8 cellular contexts compared by ENCODE assay signal in the genomic region with DNA sequence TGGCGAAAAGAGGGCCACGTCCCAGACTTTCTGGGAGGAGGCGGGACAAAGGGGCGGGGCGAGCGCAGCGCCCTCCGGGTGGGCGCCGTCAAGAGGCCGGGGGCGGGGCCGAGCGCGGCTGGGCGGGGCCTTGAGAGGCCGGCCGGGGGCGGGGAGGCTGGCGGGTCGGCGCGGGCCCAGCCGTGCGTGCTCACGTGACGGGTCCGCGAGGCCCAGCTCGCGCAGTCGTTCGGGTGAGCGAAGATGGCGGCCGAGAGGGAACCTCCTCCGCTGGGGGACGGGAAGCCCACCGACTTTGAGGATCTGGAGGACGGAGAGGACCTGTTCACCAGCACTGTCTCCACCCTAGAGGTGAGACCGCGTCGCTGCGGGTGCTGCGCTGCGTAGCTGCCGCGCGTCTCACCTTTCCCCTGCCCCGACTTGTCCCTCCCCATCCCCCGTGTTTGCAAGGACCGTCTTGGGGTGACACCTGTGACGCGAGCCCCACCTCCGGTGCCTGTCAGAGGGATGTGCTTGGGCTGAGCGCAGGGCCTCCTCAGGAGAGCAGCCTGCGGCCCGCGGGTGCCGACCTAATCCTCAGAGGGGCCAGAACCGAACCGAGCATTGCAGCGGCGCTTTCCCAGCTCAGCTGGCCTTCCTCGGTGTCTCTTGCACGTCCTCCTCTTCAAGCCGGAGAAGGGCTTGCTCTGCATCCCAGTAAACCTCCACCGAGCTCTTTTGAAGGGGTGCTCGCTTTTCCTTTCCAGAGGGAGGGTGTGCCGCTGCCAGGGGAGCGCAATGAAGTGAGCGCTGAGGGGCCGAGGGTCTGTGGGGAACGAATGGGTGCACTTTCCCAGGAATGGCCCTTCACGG. TPM values are rescaled to one million over a fixed set of nuclear protein-coding genes. Genes with fewer than 3 reads are reported as not detected.
DNase-seq lines count a peak whose midpoint lies in the region; ATAC-seq lines count a peak whose summit lies in the region.

A gene with protein sequence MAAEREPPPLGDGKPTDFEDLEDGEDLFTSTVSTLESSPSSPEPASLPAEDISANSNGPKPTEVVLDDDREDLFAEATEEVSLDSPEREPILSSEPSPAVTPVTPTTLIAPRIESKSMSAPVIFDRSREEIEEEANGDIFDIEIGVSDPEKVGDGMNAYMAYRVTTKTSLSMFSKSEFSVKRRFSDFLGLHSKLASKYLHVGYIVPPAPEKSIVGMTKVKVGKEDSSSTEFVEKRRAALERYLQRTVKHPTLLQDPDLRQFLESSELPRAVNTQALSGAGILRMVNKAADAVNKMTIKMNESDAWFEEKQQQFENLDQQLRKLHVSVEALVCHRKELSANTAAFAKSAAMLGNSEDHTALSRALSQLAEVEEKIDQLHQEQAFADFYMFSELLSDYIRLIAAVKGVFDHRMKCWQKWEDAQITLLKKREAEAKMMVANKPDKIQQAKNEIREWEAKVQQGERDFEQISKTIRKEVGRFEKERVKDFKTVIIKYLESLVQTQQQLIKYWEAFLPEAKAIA (plus strand): TSS at position 220 of the 852 bp plus-strand sequence. CDS start 24 bp downstream, at position 244.

- H3K36me3 ChIP-seq in CD4-positive, alpha-beta memory T cell (ENCODE audit: insufficient read depth, low read length), result no peaks in the 10 kb centered on the region
- H3K36me3 ChIP-seq in effector memory CD4-positive, alpha-beta T cell (ENCODE audit: control insufficient read depth, insufficient read depth, low read length), result no peaks in the 10 kb centered on the region

- H3K9me3 ChIP-seq in CD4-positive, alpha-beta memory T cell (ENCODE audit: control insufficient read depth in 1 of 2, low read length in 2 of 2), result no peaks in the 10 kb centered on the region
- no peaks in the 10 kb centered on the region for H3K9me3 ChIP-seq in effector memory CD4-positive, alpha-beta T cell (ENCODE audit: control insufficient read depth, low read length)

- peaks cover 0 to 3% of the 10 kb centered on the region in 2 donors for H3K27me3 Mint-ChIP-seq in CD4-positive, alpha-beta memory T cell

- peak within 1 kb of the TSS; percentile 72 for H3K27ac ChIP-seq in CD4-positive, alpha-beta memory T cell (ENCODE audit: low read depth, low read length)
- H3K27ac ChIP-seq in effector memory CD4-positive, alpha-beta T cell (ENCODE audit: insufficient read depth, low read length, poor library complexity, severe bottlenecking), result peak within 1 kb of the TSS; percentile 72

- H3K9me3 Mint-ChIP-seq in CD4-positive, alpha-beta memory T cell, result no peaks in the 10 kb centered on the region

- POLR2A ChIA-PET in CD4-positive, alpha-beta memory T cell (lab: Charles Lee; ENCODE audit: partially characterized antibody), result interaction anchor here (0.7 to 3.4 kb wide), 10 partner anchors 10 to 648 kb away, joined by 3 to 25 read pairs (median 4); a partner anchor contains a TSS
- POLR2A ChIA-PET in activated CD8-positive, alpha-beta memory T cell treated with anti-CD3 and anti-CD28 coated beads for 36 hours (lab: Charles Lee), result interaction anchor here (1.4 kb wide), 1 partner anchor 19 kb away, joined by 5 read pairs; no protein-coding TSS in a partner anchor

- H3K4me1 ChIP-seq in CD4-positive, alpha-beta memory T cell (ENCODE audit: insufficient read depth, low read length), result peaks cover 39% of the 10 kb centered on the region
- peaks cover 10% of the 10 kb centered on the region for H3K4me1 ChIP-seq in effector memory CD4-positive, alpha-beta T cell (ENCODE audit: control insufficient read depth, insufficient read depth, low read length, poor library complexity, severe bottlenecking)

- peak within 1 kb of the TSS; percentile 71 to 89 for H3K4me3 ChIP-seq in CD4-positive, alpha-beta memory T cell (ENCODE audit: low read length in 2 of 2)
- peak within 1 kb of the TSS; percentile 81 for H3K4me3 ChIP-seq in effector memory CD4-positive, alpha-beta T cell (ENCODE audit: insufficient read depth, low read depth, low read length, poor library complexity, severe bottlenecking)

- CTCF ChIA-PET in CD4-positive, alpha-beta memory T cell (lab: Charles Lee; ENCODE audit: partially characterized antibody), result interaction anchor here (1.0 to 2.1 kb wide), 4 partner anchors 11 to 649 kb away, joined by 3 to 8 read pairs (median 4); a partner anchor contains a TSS
- CTCF ChIA-PET in activated CD8-positive, alpha-beta memory T cell treated with anti-CD3 and anti-CD28 coated beads for 36 hours (lab: Charles Lee), result no interaction called here

- H3K27me3 ChIP-seq in CD4-positive, alpha-beta memory T cell (ENCODE audit: insufficient read depth, low read length), result no peaks in the 10 kb centered on the region
- no peaks in the 10 kb centered on the region for H3K27me3 ChIP-seq in effector memory CD4-positive, alpha-beta T cell (replicated peaks; ENCODE audit: control insufficient read depth, insufficient read depth, low read length, poor library complexity, severe bottlenecking)

- ATAC-seq in GM19372 (IDR thresholded peaks at IDR 0.05; ENCODE audit: low read depth, unreplicated experiment), result peak; percentile 84
- ATAC-seq in HG03521 (IDR thresholded peaks at IDR 0.05; ENCODE audit: unreplicated experiment), result peak; percentile 86

- H3K27ac Mint-ChIP-seq in CD4-positive, alpha-beta memory T cell, result peak within 1 kb of the TSS; percentile 94 to 97 (median 96)

- DNase-seq in CD4-positive, alpha-beta memory T cell, result peak; percentile 85 to 89 (median 88)
- peak; percentile 79 to 86 for DNase-seq in NOMO-1 (lab: John Stamatoyannopoulos, UW; ENCODE audit: unreplicated experiment in 2 of 2)
- DNase-seq in effector memory CD4-positive, alpha-beta T cell, result peak; percentile 81 to 84 (median 82)
- DNase-seq in medulla oblongata (ENCODE audit: extremely low spot score), result peak; percentile 93
- peak; percentile 80 for DNase-seq in stimulated activated CD8-positive, alpha-beta memory T cell treated with anti-CD3 and anti-CD28 coated beads, Interleukin-12 subunit alpha, Interleukin-12 subunit beta, amount 100 ng/mL, for 1 hour (ENCODE audit: low read depth)

- H3K4me1 Mint-ChIP-seq in CD4-positive, alpha-beta memory T cell, result peaks cover 31 to 54% (median 44%) of the 10 kb centered on the region in 4 donors

- peaks cover 2 to 11% of the 10 kb centered on the region in 2 donors for H3K36me3 Mint-ChIP-seq in CD4-positive, alpha-beta memory T cell

- peak within 1 kb of the TSS; percentile 95 to 99 (median 96) for H3K4me3 Mint-ChIP-seq in CD4-positive, alpha-beta memory T cell

- intact Hi-C loops in CD4-positive, alpha-beta memory T cell (cut with micrococcal nuclease), result loop anchor here (1.0 kb wide), 3 partner anchors 71 to 737 kb away; a partner anchor contains a TSS

RNA-seq across cellular contexts. Expression of the gene that starts here (rescaled TPM):
- total RNA-seq in CD4-positive, alpha-beta memory T cell, result 10 to 100 TPM; 57.3 to 58.1 TPM
- polyA plus RNA-seq in CD4-positive, alpha-beta memory T cell, result 10 to 100 TPM; 87.3 to 93.2 TPM
- total RNA-seq in activated CD8-positive, alpha-beta memory T cell treated with anti-CD3 and anti-CD28 coated beads for 36 hours, result 10 to 100 TPM; 33.5 to 41.7 TPM

Comparison
In these comparisons a context has a peak if more than half of its experiments do, and no peak if none do; other contexts are left out.
1. Peak in every context shown above with its lines: DNase-seq, ATAC-seq, H3K4me3 ChIP-seq and H3K27ac ChIP-seq.